In genomic region chr13:27353653-27354052, GRCh38 we compare ENCODE assay signal across 13 cellular contexts.
DNase-seq lines count a peak whose midpoint lies in the region; ATAC-seq and TF ChIP-seq lines count a peak whose summit lies in the region.
"Had no signal": no experiment of that assay in that cellular context is flagged by ENCODE, and none has a peak within 500 bp of the region (broad histone marks: within the 10 kb centered on the region; RNA-seq: fewer than 3 reads in every experiment).

No MANE protein-coding gene starts in this region.

- no peak overlapping the region for H3K27ac Mint-ChIP-seq in natural killer cell treated with Interleukin-12 subunit alpha and Interleukin-12 subunit beta and Interleukin-15 and Interleukin-18, amount 100 ng/mL, for 72 hours
- H3K27ac Mint-ChIP-seq in natural killer cell = no peak overlapping the region
- H3K27ac Mint-ChIP-seq in activated CD4-positive, alpha-beta memory T cell treated with anti-CD3 and anti-CD28 coated beads for 36 hours = peak overlapping the region; percentile 82
- peak overlapping the region; percentile 26 for H3K27ac Mint-ChIP-seq in type B pancreatic cell

- no peak for TF ChIP-seq CTCF in natural killer cell (IDR thresholded peaks at IDR 0.05)
- no peak for TF ChIP-seq CTCF in type B pancreatic cell (conservative IDR thresholded peaks at IDR 0.05)

- peaks cover 16 to 20% of the 10 kb centered on the region in 2 donors for H3K27me3 Mint-ChIP-seq in natural killer cell treated with Interleukin-12 subunit alpha and Interleukin-12 subunit beta and Interleukin-15 and Interleukin-18, amount 100 ng/mL, for 72 hours
- peaks cover 18 to 20% of the 10 kb centered on the region in 2 donors for H3K27me3 Mint-ChIP-seq in natural killer cell (ENCODE audit: low read depth in 2 of 2)
- peaks cover 12% of the 10 kb centered on the region for H3K27me3 Mint-ChIP-seq in activated CD4-positive, alpha-beta memory T cell treated with anti-CD3 and anti-CD28 coated beads for 36 hours
- H3K27me3 Mint-ChIP-seq in type B pancreatic cell = peaks cover 45% of the 10 kb centered on the region

- POLR2A ChIA-PET in activated CD4-positive, alpha-beta memory T cell treated with anti-CD3 and anti-CD28 coated beads for 36 hours (lab: Charles Lee) = interaction anchor here (0.7 to 1.6 kb wide), 4 partner anchors 103 to 407 kb away, joined by 3 to 5 read pairs (median 4); partner anchors contain the start of gene RPL21

- peak overlapping the region; percentile 62 for H3K4me3 Mint-ChIP-seq in natural killer cell treated with Interleukin-12 subunit alpha and Interleukin-12 subunit beta and Interleukin-15 and Interleukin-18, amount 100 ng/mL, for 72 hours
- H3K4me3 Mint-ChIP-seq in natural killer cell (no peak overlapping the region), type B pancreatic cell (no peak overlapping the region)
- peak overlapping the region; percentile 45 for H3K4me3 Mint-ChIP-seq in activated CD4-positive, alpha-beta memory T cell treated with anti-CD3 and anti-CD28 coated beads for 36 hours

- no peaks in the 10 kb centered on the region for H3K9me3 Mint-ChIP-seq in natural killer cell treated with Interleukin-12 subunit alpha and Interleukin-12 subunit beta and Interleukin-15 and Interleukin-18, amount 100 ng/mL, for 72 hours
- H3K9me3 Mint-ChIP-seq in natural killer cell = no peaks in the 10 kb centered on the region
- peaks cover 6% of the 10 kb centered on the region for H3K9me3 Mint-ChIP-seq in activated CD4-positive, alpha-beta memory T cell treated with anti-CD3 and anti-CD28 coated beads for 36 hours
- no peaks in the 10 kb centered on the region for H3K9me3 Mint-ChIP-seq in type B pancreatic cell

- H3K36me3 Mint-ChIP-seq in natural killer cell treated with Interleukin-12 subunit alpha and Interleukin-12 subunit beta and Interleukin-15 and Interleukin-18, amount 100 ng/mL, for 72 hours = no peaks in the 10 kb centered on the region
- H3K36me3 Mint-ChIP-seq in natural killer cell (no peaks in the 10 kb centered on the region), type B pancreatic cell (no peaks in the 10 kb centered on the region)
- peaks cover 3% of the 10 kb centered on the region for H3K36me3 Mint-ChIP-seq in activated CD4-positive, alpha-beta memory T cell treated with anti-CD3 and anti-CD28 coated beads for 36 hours

- intact Hi-C loops in natural killer cell (cut with micrococcal nuclease) = no loop called here
- intact Hi-C loops in activated CD4-positive, alpha-beta memory T cell treated with anti-CD3 and anti-CD28 coated beads for 36 hours (cut with micrococcal nuclease) = loop anchor here (1.0 to 5.0 kb wide), 7 partner anchors 15 to 222 kb away; partner anchors contain the start of genes RASL11A and RPL21

- ATAC-seq in natural killer cell treated with Interleukin-12 subunit alpha and Interleukin-12 subunit beta and Interleukin-15 and Interleukin-18, amount 100 ng/mL, for 72 hours = peak in 1 of 2 donors; percentile 39
- ATAC-seq in natural killer cell (no peak), GM19463 (IDR thresholded peaks at IDR 0.05; ENCODE audit: unreplicated experiment) (no peak)
- ATAC-seq: HCT116 had no signal

- DNase-seq in natural killer cell treated with Interleukin-12 subunit alpha and Interleukin-12 subunit beta and Interleukin-15 and Interleukin-18, amount 100 ng/mL, for 72 hours (ENCODE audit: low spot score) = no peak
- no peak for DNase-seq in natural killer cell
- DNase-seq in activated CD4-positive, alpha-beta memory T cell treated with anti-CD3 and anti-CD28 coated beads for 36 hours = no peak
- DNase-seq in left kidney (ENCODE audit: low read depth, low spot score) = peak; percentile 75
- DNase-seq in type B pancreatic cell (ENCODE audit: extremely low spot score, unreplicated experiment) = no peak
- no peak for DNase-seq in iPS-NIHi7 (ENCODE audit: extremely low spot score)
- no peak for DNase-seq in NCI-H2196 (lab: John Stamatoyannopoulos, UW; ENCODE audit: unreplicated experiment)
- DNase-seq: mesendoderm, NCI-H1092, NCI-H345, T1000 had no signal

- H3K4me1 Mint-ChIP-seq in natural killer cell treated with Interleukin-12 subunit alpha and Interleukin-12 subunit beta and Interleukin-15 and Interleukin-18, amount 100 ng/mL, for 72 hours (ENCODE audit: low read depth in 2 of 2) = peaks cover 0 to 16% of the 10 kb centered on the region in 2 donors
- H3K4me1 Mint-ChIP-seq in natural killer cell = no peaks in the 10 kb centered on the region
- H3K4me1 Mint-ChIP-seq in activated CD4-positive, alpha-beta memory T cell treated with anti-CD3 and anti-CD28 coated beads for 36 hours (ENCODE audit: low read depth) = peaks cover 19% of the 10 kb centered on the region
- H3K4me1 Mint-ChIP-seq in type B pancreatic cell (ENCODE audit: unreplicated experiment) = peaks cover 4% of the 10 kb centered on the region

- CTCF ChIA-PET in activated CD4-positive, alpha-beta memory T cell treated with anti-CD3 and anti-CD28 coated beads for 36 hours (lab: Charles Lee) = interaction anchor here (0.8 to 5.3 kb wide), 13 partner anchors 9 to 477 kb away, joined by 3 to 37 read pairs (median 4); partner anchors contain the start of gene RASL11A

Comparison
In these comparisons a context has a peak if more than half of its experiments do, and no peak if none do; other contexts are left out.
1. H3K4me3 Mint-ChIP-seq: peak in natural killer cell treated with Interleukin-12 subunit alpha and Interleukin-12 subunit beta and Interleukin-15 and Interleukin-18, amount 100 ng/mL, for 72 hours (single experiment) and activated CD4-positive, alpha-beta memory T cell treated with anti-CD3 and anti-CD28 coated beads for 36 hours (single experiment); none in natural killer cell (single experiment) and type B pancreatic cell (single experiment).
2. H3K27ac Mint-ChIP-seq: peak in activated CD4-positive, alpha-beta memory T cell treated with anti-CD3 and anti-CD28 coated beads for 36 hours (single experiment) and type B pancreatic cell (single experiment); none in natural killer cell treated with Interleukin-12 subunit alpha and Interleukin-12 subunit beta and Interleukin-15 and Interleukin-18, amount 100 ng/mL, for 72 hours (0 of 2) and natural killer cell (0 of 2).